ENCODE assay signal across 10 cellular contexts in genomic region chr14:95490727-95491451, GRCh38. TPM values are rescaled to one million over a fixed set of nuclear protein-coding genes. Genes with fewer than 3 reads are reported as not detected.
DNase-seq lines count a peak whose midpoint lies in the region; ATAC-seq and TF ChIP-seq lines count a peak whose summit lies in the region.
"Had no signal": no experiment of that assay in that cellular context is flagged by ENCODE, and none has a peak within 500 bp of the region (broad histone marks: within the 10 kb centered on the region; RNA-seq: fewer than 3 reads in every experiment).

No MANE protein-coding gene starts in this region.

- H3K4me1 ChIP-seq in BLaER1 treated with 17β-estradiol and CSF1 and Interleukin-3, amounts not matched to agents 10 nM and 100 nM: peaks cover 80 to 90% (median 85%) of the 10 kb centered on the region in 10 experiments
- H3K4me1 ChIP-seq in PC-3 (ENCODE audit: insufficient read depth, low read length) (no peaks in the 10 kb centered on the region), neuronal stem cell (ENCODE audit: control insufficient read depth in 2 of 2, insufficient read depth in 1 of 2, low read depth in 1 of 2, low read length in 2 of 2) (no peaks in the 10 kb centered on the region)

- H3K9ac ChIP-seq in BLaER1 treated with 17β-estradiol and CSF1 and Interleukin-3, amounts not matched to agents 10 nM and 100 nM: peak overlapping the region in 4 of 11 experiments; percentile 62 to 75 (median 70); a peak in 8 of 22 replicates
- H3K9ac ChIP-seq in PC-3 (ENCODE audit: low read length): no peak overlapping the region
- H3K9ac ChIP-seq in neuronal stem cell (ENCODE audit: low read depth, low read length, poor library complexity): peak overlapping the region; percentile 18
- H3K9ac ChIP-seq: SK-N-SH had no signal

- no peaks in the 10 kb centered on the region for H3F3A ChIP-seq in PC-3 (ENCODE audit: low read length, unreplicated experiment)

- H3K27ac ChIP-seq in BLaER1 treated with 17β-estradiol and CSF1 and Interleukin-3, amounts not matched to agents 10 nM and 100 nM: peak overlapping the region in 8 of 11 experiments; percentile 24 to 99 (median 78); a peak in 14 of 22 replicates
- no peak overlapping the region for H3K27ac ChIP-seq in PC-3 (ENCODE audit: low read length)
- no peak overlapping the region for H3K27ac ChIP-seq in neuronal stem cell (replicated peaks; ENCODE audit: low read length)

- CTCF ChIA-PET in PC-3 (lab: Charles Lee): no interaction called here

- no peak overlapping the region for H2BK15ac ChIP-seq in neuronal stem cell (ENCODE audit: low read length)

- peak overlapping the region; percentile 59 to 94 (median 79) for H3K4me2 ChIP-seq in BLaER1 treated with 17β-estradiol and CSF1 and Interleukin-3, amounts not matched to agents 10 nM and 100 nM
- no peak overlapping the region for H3K4me2 ChIP-seq in PC-3 (ENCODE audit: low read length)
- no peak overlapping the region for H3K4me2 ChIP-seq in neuronal stem cell (ENCODE audit: insufficient read depth, low read length, poor library complexity, severe bottlenecking)
- H3K4me2 ChIP-seq: SK-N-SH had no signal

- H2BK120ac ChIP-seq in neuronal stem cell (ENCODE audit: low read depth, low read length): no peak overlapping the region

- H3K23ac ChIP-seq in neuronal stem cell (ENCODE audit: low read depth, low read length, poor library complexity): peak overlapping the region; percentile 38

- WGBS in neuronal stem cell (ENCODE audit: extremely low coverage in 2 of 2, insufficient read length in 2 of 2, insufficient replicate concordance in 1 of 2), 2 donors: no CpG with 5 or more reads among the region's 10 CpGs

- no peaks in the 10 kb centered on the region for H3K9me2 ChIP-seq in PC-3 (replicated peaks; ENCODE audit: low read length)
- H3K9me2 ChIP-seq: SK-N-SH had no signal

- H2BK12ac ChIP-seq in neuronal stem cell (ENCODE audit: low read length): peak overlapping the region; percentile 28

- no peak for TF ChIP-seq CTCF in PC-3 (conservative IDR thresholded peaks at IDR 0.05; ENCODE audit: low read depth, low read length)

- peak overlapping the region; percentile 33 for H3K18ac ChIP-seq in neuronal stem cell (ENCODE audit: low read length)

- intact Hi-C loops in PC-3 (cut with micrococcal nuclease): loop anchor here (1.0 kb wide), 1 partner anchor 14 kb away; no protein-coding TSS in a partner anchor

- H2AFZ ChIP-seq in PC-3 (ENCODE audit: low read length) (no peak overlapping the region), neuronal stem cell (ENCODE audit: low read length) (no peak overlapping the region)

- peak; percentile 40 for DNase-seq in PC-3
- peak; percentile 29 for DNase-seq in fibroblast of gingiva (ENCODE audit: low read depth)
- no peak for DNase-seq in neuronal stem cell (ENCODE audit: low spot score)
- no peak for DNase-seq in islet precursor cell
- DNase-seq in stimulated activated CD8-positive, alpha-beta memory T cell treated with anti-CD3 and anti-CD28 coated beads, Interleukin-4, amount 100 ng/mL, for 48 hours: no peak
- no peak for DNase-seq in NCI-H345 treated with DMSO at 0.1 percent for 48 hours (lab: John Stamatoyannopoulos, UW; ENCODE audit: unreplicated experiment)
- DNase-seq: SK-N-SH, stomach had no signal

- H4K8ac ChIP-seq in neuronal stem cell (ENCODE audit: low read depth, low read length): peak overlapping the region; percentile 84

- BruUV-seq in PC-3 (replicated peaks; lab: Mats Ljungman, UMichigan): no TSS peak

- no peaks in the 10 kb centered on the region for H3K79me2 ChIP-seq in PC-3 (ENCODE audit: low read length)

- H3K14ac ChIP-seq in neuronal stem cell (ENCODE audit: low read length): no peak overlapping the region

- ATAC-seq in PC-3: peak; percentile 79
- no peak for ATAC-seq in HG02870 (IDR thresholded peaks at IDR 0.05; ENCODE audit: unreplicated experiment)

- no peak overlapping the region for H2BK5ac ChIP-seq in neuronal stem cell (ENCODE audit: low read length)

- no peaks in the 10 kb centered on the region for H3K79me1 ChIP-seq in neuronal stem cell (ENCODE audit: low read depth, low read length)

- H3K9me3 ChIP-seq in BLaER1 treated with 17β-estradiol and CSF1 and Interleukin-3, amounts not matched to agents 10 nM and 100 nM (replicated peaks in 1 of 11): peaks cover 9 to 13% (median 11%) of the 10 kb centered on the region in 11 experiments; a peak in 21 of 22 replicates
- no peaks in the 10 kb centered on the region for H3K9me3 ChIP-seq in PC-3 (ENCODE audit: low read length)
- peaks cover 0 to 2% of the 10 kb centered on the region in 2 donors for H3K9me3 ChIP-seq in neuronal stem cell (replicated peaks in 1 of 2; ENCODE audit: control insufficient read depth in 2 of 2, insufficient read depth in 1 of 2, low read depth in 1 of 2, low read length in 2 of 2)
- H3K9me3 ChIP-seq: SK-N-SH, stomach had no signal

- H3K36me3 ChIP-seq in BLaER1 treated with 17β-estradiol and CSF1 and Interleukin-3, amounts not matched to agents 10 nM and 100 nM: peaks cover 7 to 51% (median 36%) of the 10 kb centered on the region in 11 experiments; a peak in 21 of 22 replicates
- no peaks in the 10 kb centered on the region for H3K36me3 ChIP-seq in PC-3 (ENCODE audit: low read depth, low read length)
- no peaks in the 10 kb centered on the region for H3K36me3 ChIP-seq in neuronal stem cell (replicated peaks in 1 of 2; ENCODE audit: control insufficient read depth in 2 of 2, insufficient read depth in 2 of 2, low read length in 2 of 2)
- H3K36me3 ChIP-seq: stomach had no signal

- H2AK5ac ChIP-seq in neuronal stem cell (ENCODE audit: low read depth, low read length): peak overlapping the region; percentile 42

- H4K20me1 ChIP-seq in BLaER1 treated with 17β-estradiol and CSF1 and Interleukin-3, amounts not matched to agents 10 nM and 100 nM: peaks cover 0 to 48% (median 41%) of the 10 kb centered on the region in 11 experiments; a peak in 19 of 22 replicates
- H4K20me1 ChIP-seq in PC-3 (ENCODE audit: low read length): no peaks in the 10 kb centered on the region

- H3K4ac ChIP-seq in neuronal stem cell (ENCODE audit: low read length): no peak overlapping the region

- POLR2A ChIA-PET in PC-3 (lab: Charles Lee; ENCODE audit: unreplicated experiment): no interaction called here

- H3K27me3 ChIP-seq in BLaER1 treated with 17β-estradiol and CSF1 and Interleukin-3, amounts not matched to agents 10 nM and 100 nM: no peaks in the 10 kb centered on the region
- H3K27me3 ChIP-seq in PC-3 (ENCODE audit: low read length) (no peaks in the 10 kb centered on the region), neuronal stem cell (ENCODE audit: control insufficient read depth in 3 of 3, insufficient read depth in 3 of 3, low read depth in 1 of 3, low read length in 3 of 3) (peaks cover 0 to 24% (median 0%) of the 10 kb centered on the region in 3 experiments)
- H3K27me3 ChIP-seq: stomach had no signal

- H3K4me3 ChIP-seq in BLaER1 treated with 17β-estradiol and CSF1 and Interleukin-3, amounts not matched to agents 10 nM and 100 nM: no peak overlapping the region
- H3K4me3 ChIP-seq in PC-3 (ENCODE audit: low read length) (no peak overlapping the region), neuronal stem cell (ENCODE audit: low read length in 2 of 2) (no peak overlapping the region)
- H3K4me3 ChIP-seq: stomach had no signal

- H4K91ac ChIP-seq in neuronal stem cell (ENCODE audit: low read depth, low read length, poor library complexity): no peak overlapping the region

RNA-seq across cellular contexts. Expression of gene SYNE3, which starts 25.6 kb away (rescaled TPM):
- 1.2 and 3.5 TPM in 2 replicates for total RNA-seq in PC-3 (2014; rRNA removed)
- polyA plus RNA-seq in neuronal stem cell (2013, experiment 1 of 2): 0.06 TPM
- polyA plus RNA-seq in neuronal stem cell (2013, experiment 2 of 2): 0.07 TPM

RNA-seq across cellular contexts. Expression of gene GLRX5, which starts 44.0 kb away (rescaled TPM):
- 60.0 and 64.3 TPM in 2 replicates for total RNA-seq in PC-3 (2014; rRNA removed)
- 77.4 TPM for polyA plus RNA-seq in neuronal stem cell (2013, experiment 1 of 2)
- polyA plus RNA-seq in neuronal stem cell (2013, experiment 2 of 2): 74.7 TPM

Comparison
In these comparisons a context has a peak if more than half of its experiments do, and no peak if none do; other contexts are left out.
1. H3K27ac ChIP-seq: peak in BLaER1 treated with 17β-estradiol and CSF1 and Interleukin-3, amounts not matched to agents 10 nM and 100 nM (8 of 11); none in PC-3 (single experiment) and neuronal stem cell (single experiment).
2. H3K4me2 ChIP-seq: peak in BLaER1 treated with 17β-estradiol and CSF1 and Interleukin-3, amounts not matched to agents 10 nM and 100 nM (11 of 11); none in PC-3 (single experiment) and neuronal stem cell (single experiment).
3. DNase-seq: peak in PC-3 (single experiment) and fibroblast of gingiva (single experiment); none in neuronal stem cell (single experiment), islet precursor cell (single experiment), stimulated activated CD8-positive, alpha-beta memory T cell treated with anti-CD3 and anti-CD28 coated beads, Interleukin-4, amount 100 ng/mL, for 48 hours (single experiment) and NCI-H345 treated with DMSO at 0.1 percent for 48 hours (single experiment).